In the genomic region with DNA sequence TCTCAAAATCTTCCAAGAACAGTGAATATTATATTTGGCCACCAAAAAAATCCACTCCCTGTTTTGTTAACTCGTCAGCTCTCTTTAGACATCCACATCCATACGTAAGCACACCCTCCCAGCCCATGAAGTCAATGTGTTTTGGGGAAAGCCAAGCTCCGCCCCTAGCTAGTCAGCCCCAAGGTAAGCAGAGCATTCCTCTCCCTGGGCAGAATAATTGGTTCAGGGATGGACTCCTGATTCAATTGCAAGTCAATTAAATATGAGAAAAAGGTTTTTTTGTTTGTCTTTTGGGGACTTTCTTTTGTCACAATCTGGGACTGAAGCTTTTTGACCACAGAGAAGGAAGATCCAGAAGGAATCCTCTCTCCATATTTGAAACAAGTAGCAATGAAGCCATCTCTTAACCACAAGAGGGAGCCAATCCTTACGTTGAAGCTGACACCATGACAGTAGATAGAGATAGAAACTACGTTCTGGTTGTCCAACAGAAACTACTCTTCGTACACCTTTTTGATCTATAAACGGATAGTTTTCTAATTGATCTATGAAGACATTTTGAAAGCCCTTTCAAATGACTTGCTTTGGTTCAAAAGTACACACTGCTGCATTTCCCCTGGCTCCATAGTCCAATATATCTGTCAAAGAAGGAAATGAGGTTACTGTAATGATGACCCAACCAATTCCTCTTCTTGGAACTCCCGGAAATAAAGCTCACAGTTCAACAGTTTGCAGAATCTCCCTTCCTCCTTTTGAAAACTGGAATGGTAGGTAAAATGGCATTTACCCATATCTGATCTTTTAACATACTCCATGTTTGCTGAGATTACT, we compare ENCODE assay signal across 8 cellular contexts.
DNase-seq lines count a peak whose midpoint lies in the region; ATAC-seq and TF ChIP-seq lines count a peak whose summit lies in the region.

No MANE protein-coding gene starts in this region.

- DNase-seq in Karpas-422: peak; percentile 57
- DNase-seq in SK-N-SH: peak; percentile 55
- DNase-seq in globus pallidus (ENCODE audit: low spot score): peak; percentile 56
- DNase-seq in prostate gland (ENCODE audit: low spot score): peak; percentile 22
- DNase-seq in activated gamma-delta T cell (lab: John Stamatoyannopoulos, UW): no peak
- no peak for DNase-seq in NCI-H524 treated with DMSO at 0.1 percent for 48 hours (lab: John Stamatoyannopoulos, UW)

- H3K9me2 ChIP-seq in Karpas-422 (replicated peaks; ENCODE audit: insufficient read depth, low read length): no peaks in the 10 kb centered on the region
- no peaks in the 10 kb centered on the region for H3K9me2 ChIP-seq in SK-N-SH

- POLR2A ChIA-PET in SK-N-SH (lab: Yijun Ruan, JAX): no interaction called here

- no peaks in the 10 kb centered on the region for H3K27me3 ChIP-seq in Karpas-422 (ENCODE audit: low read length)
- H3K27me3 ChIP-seq in SK-N-SH (ENCODE audit: insufficient read depth): no peaks in the 10 kb centered on the region
- no peaks in the 10 kb centered on the region for H3K27me3 ChIP-seq in prostate gland (replicated peaks; ENCODE audit: insufficient read depth)

- H3K36me3 ChIP-seq in Karpas-422 (ENCODE audit: insufficient read depth, low read length) (no peaks in the 10 kb centered on the region), SK-N-SH (replicated peaks in 1 of 2; ENCODE audit: control insufficient read depth in 1 of 2, insufficient read depth in 2 of 2, low read length in 1 of 2) (no peaks in the 10 kb centered on the region), prostate gland (no peaks in the 10 kb centered on the region)

- peak; percentile 77 for TF ChIP-seq RAD21 in SK-N-SH (IDR thresholded peaks at IDR 0.05; ENCODE audit: low read length)

- no peaks in the 10 kb centered on the region for H3F3A ChIP-seq in SK-N-SH (replicated peaks; ENCODE audit: insufficient read depth)

- H4K20me1 ChIP-seq in Karpas-422 (ENCODE audit: insufficient read depth, low read depth, low read length) (no peaks in the 10 kb centered on the region), SK-N-SH (ENCODE audit: insufficient read depth) (no peaks in the 10 kb centered on the region)

- CTCF ChIA-PET in SK-N-SH (lab: Yijun Ruan, JAX): interaction anchor here (0.7 to 3.6 kb wide), 18 partner anchors 14 to 1084 kb away, joined by 3 to 19 read pairs (median 3); a partner anchor contains a TSS

- H3K79me2 ChIP-seq in Karpas-422 (ENCODE audit: low read length) (no peaks in the 10 kb centered on the region), SK-N-SH (ENCODE audit: insufficient read depth) (no peaks in the 10 kb centered on the region)

- H3K9me3 ChIP-seq in Karpas-422 (ENCODE audit: low read length) (peaks cover 7% of the 10 kb centered on the region; the same call in 1 of the 2 replicates), SK-N-SH (no peaks in the 10 kb centered on the region), prostate gland (no peaks in the 10 kb centered on the region)

- H2AFZ ChIP-seq in Karpas-422 (ENCODE audit: low read length): no peak overlapping the region
- H2AFZ ChIP-seq in SK-N-SH (ENCODE audit: low read depth): peak overlapping the region; percentile 12; the same call in 1 of the 2 replicates

- no peak for TF ChIP-seq POLR2A in prostate gland (IDR thresholded peaks at IDR 0.05)

- TF ChIP-seq CTCF in 22Rv1 (IDR thresholded peaks at IDR 0.05) (peak; percentile 80), SK-N-SH (IDR thresholded peaks at IDR 0.05) (peak; percentile 80), prostate gland (IDR thresholded peaks at IDR 0.05) (peak; percentile 21 to 66 (median 58))

- peak; percentile 67 for ATAC-seq in GM18519 (IDR thresholded peaks at IDR 0.05; ENCODE audit: low FRiP score, unreplicated experiment)

- H3K4me3 ChIP-seq in Karpas-422 (ENCODE audit: low read length): no peak overlapping the region
- no peak overlapping the region; a peak in 1 of 4 replicates for H3K4me3 ChIP-seq in SK-N-SH (ENCODE audit: low read depth in 2 of 2, low read length in 1 of 2)
- no peak overlapping the region for H3K4me3 ChIP-seq in prostate gland

- WGBS in SK-N-SH (ENCODE audit: low lambda C conversion rate): 71% methylated on average over 8 of the region's 8 CpGs
- 56% methylated on average over 8 of the region's 8 CpGs for WGBS in prostate gland

- no peak overlapping the region for H3K4me2 ChIP-seq in Karpas-422 (ENCODE audit: low read depth, low read length, poor library complexity, severe bottlenecking)
- H3K4me2 ChIP-seq in SK-N-SH: no peak overlapping the region

- intact Hi-C loops in prostate gland (cut with DNase I): loop anchor here (5.0 to 10.0 kb wide), 2 partner anchors 162 to 324 kb away; a partner anchor contains a TSS

- no peak for TF ChIP-seq EP300 in SK-N-SH (IDR thresholded peaks at IDR 0.05; ENCODE audit: borderline replicate concordance in 1 of 2, low read depth in 1 of 2, low read length in 1 of 2)

- H3K4me1 ChIP-seq in Karpas-422 (ENCODE audit: low read length) (no peaks in the 10 kb centered on the region), SK-N-SH (ENCODE audit: control insufficient read depth in 1 of 2, insufficient read depth in 2 of 2, low read depth in 1 of 2, low read length in 1 of 2) (peaks cover 0 to 4% of the 10 kb centered on the region in 2 experiments; a peak in 3 of 4 replicates), prostate gland (replicated peaks) (no peaks in the 10 kb centered on the region)

- H3K27ac ChIP-seq in 22Rv1 (no peak overlapping the region), Karpas-422 (ENCODE audit: low read length) (no peak overlapping the region), SK-N-SH (ENCODE audit: low read depth in 2 of 2, low read length in 1 of 2) (no peak overlapping the region), prostate gland (peak overlapping the region; percentile 6 to 35)

- no peak overlapping the region for H3K9ac ChIP-seq in Karpas-422 (ENCODE audit: low read length)
- no peak overlapping the region for H3K9ac ChIP-seq in SK-N-SH

TF ChIP-seq in SK-N-SH, 30 proteins besides CTCF, POLR2A, EP300 and RAD21:
- TF ChIP-seq, protein P1, sequence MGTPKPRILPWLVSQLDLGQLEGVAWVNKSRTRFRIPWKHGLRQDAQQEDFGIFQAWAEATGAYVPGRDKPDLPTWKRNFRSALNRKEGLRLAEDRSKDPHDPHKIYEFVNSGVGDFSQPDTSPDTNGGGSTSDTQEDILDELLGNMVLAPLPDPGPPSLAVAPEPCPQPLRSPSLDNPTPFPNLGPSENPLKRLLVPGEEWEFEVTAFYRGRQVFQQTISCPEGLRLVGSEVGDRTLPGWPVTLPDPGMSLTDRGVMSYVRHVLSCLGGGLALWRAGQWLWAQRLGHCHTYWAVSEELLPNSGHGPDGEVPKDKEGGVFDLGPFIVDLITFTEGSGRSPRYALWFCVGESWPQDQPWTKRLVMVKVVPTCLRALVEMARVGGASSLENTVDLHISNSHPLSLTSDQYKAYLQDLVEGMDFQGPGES (IDR thresholded peaks at IDR 0.05; ENCODE audit: low read depth, low read length): no peak
- TF ChIP-seq SMC3 (IDR thresholded peaks at IDR 0.05; ENCODE audit: low read depth, low read length): peak; percentile 76
- TF ChIP-seq GABPA (IDR thresholded peaks at IDR 0.05; ENCODE audit: low read depth): no peak
- peak; percentile 43; the same call in 1 of the 2 replicates for TF ChIP-seq YY1 (IDR thresholded peaks at IDR 0.05; ENCODE audit: low read depth)
- no peak for TF ChIP-seq RFX5 (IDR thresholded peaks at IDR 0.05; ENCODE audit: low read length)
- TF ChIP-seq SIN3A (IDR thresholded peaks at IDR 0.05; ENCODE audit: borderline replicate concordance, low read depth, low read length): no peak

Comparison
In these comparisons a context has a peak if more than half of its experiments do, and no peak if none do; other contexts are left out.
1. H3K27ac ChIP-seq: peak in prostate gland (2 of 2); none in 22Rv1 (single experiment), Karpas-422 (single experiment) and SK-N-SH (0 of 2).
2. DNase-seq: peak in Karpas-422 (single experiment), SK-N-SH (single experiment), globus pallidus (single experiment) and prostate gland (single experiment); none in activated gamma-delta T cell (single experiment) and NCI-H524 treated with DMSO at 0.1 percent for 48 hours (single experiment).
3. Peak in every context shown above with its lines, with median percentiles within 50 percentile points of each other: CTCF ChIP-seq.